ENCODE assay signal across 9 cellular contexts in the genomic region with DNA sequence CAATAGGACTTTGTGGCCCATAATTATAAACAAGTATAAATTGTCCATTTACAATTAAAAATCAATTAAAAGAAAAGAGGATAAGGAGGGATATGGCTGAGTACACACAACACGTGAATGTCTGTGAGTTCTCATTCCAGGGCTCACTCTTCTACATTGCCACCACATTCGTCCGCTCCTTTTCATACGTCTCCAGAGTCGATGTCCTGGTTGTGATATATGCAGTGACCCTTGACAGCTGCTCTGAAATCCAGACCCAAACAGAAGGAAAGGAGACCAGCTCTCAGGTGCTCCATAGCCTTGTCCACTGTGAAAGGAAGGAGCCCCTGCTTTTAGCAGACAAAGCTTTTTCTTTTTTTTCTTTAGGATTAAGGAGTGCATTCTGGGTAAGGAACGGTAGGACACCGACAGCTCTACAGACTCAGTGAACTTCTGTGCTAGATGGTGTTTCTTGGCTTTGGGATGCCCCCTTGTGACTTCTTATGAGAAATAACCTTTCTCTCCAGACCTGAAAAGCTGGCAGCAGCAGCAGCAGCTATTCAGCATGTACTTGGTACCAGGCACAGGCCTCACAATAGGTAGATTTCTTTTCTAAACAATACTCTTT. TPM values are rescaled to one million over a fixed set of nuclear protein-coding genes. Genes with fewer than 3 reads are reported as not detected.
DNase-seq lines count a peak whose midpoint lies in the region; FAIRE-seq and TF ChIP-seq lines count a peak whose summit lies in the region.
"Had no signal": no experiment of that assay in that cellular context is flagged by ENCODE, and none has a peak within 500 bp of the region (broad histone marks: within the 10 kb centered on the region; RNA-seq: fewer than 3 reads in every experiment).

No MANE protein-coding gene starts in this region.

- H3K4me1 ChIP-seq in keratinocyte (ENCODE audit: control insufficient read depth, extremely low read depth, insufficient read depth, low read length) = no peaks in the 10 kb centered on the region
- no peaks in the 10 kb centered on the region for H3K4me1 ChIP-seq in ovary (ENCODE audit: insufficient read depth)

- no peak overlapping the region for H3K9ac ChIP-seq in keratinocyte (ENCODE audit: control insufficient read depth, extremely low read depth, insufficient read depth, low read length)

- no peaks in the 10 kb centered on the region for H3K79me2 ChIP-seq in keratinocyte (ENCODE audit: control insufficient read depth, insufficient read depth, low read length)

- intact Hi-C loops in ovary (cut with DNase I) = no loop called here

- no peak for TF ChIP-seq EP300 in ovary (IDR thresholded peaks at IDR 0.05)

- H3K27ac ChIP-seq in keratinocyte (ENCODE audit: control insufficient read depth, insufficient read depth, low read length) = no peak overlapping the region
- H3K27ac ChIP-seq in ovary = no peak overlapping the region
- H3K27ac ChIP-seq: neutrophil had no signal

- TF ChIP-seq POLR2A in ovary (IDR thresholded peaks at IDR 0.05) = no peak

- H3K9me3 ChIP-seq in keratinocyte (ENCODE audit: control insufficient read depth, low read depth, low read length) (no peaks in the 10 kb centered on the region), ovary (no peaks in the 10 kb centered on the region)
- H3K9me3 ChIP-seq: neutrophil had no signal

- DNase-seq in CMK (ENCODE audit: low read depth) (peak; percentile 50), H7 (peak; percentile 81), NCI-H226 (peak; percentile 62), astrocyte of the hippocampus (ENCODE audit: low read depth, low spot score) (peak; percentile 85), keratinocyte (ENCODE audit: low read depth, low spot score) (no peak), urothelium cell line (ENCODE audit: low spot score) (peak; percentile 57), ovary (no peak)
- no peak for DNase-seq in stimulated activated CD4-positive, alpha-beta T cell treated with anti-CD3 and anti-CD28 coated beads, Interleukin-4, amount 100 ng/mL, for 1 hour

- dilution Hi-C loops in keratinocyte (cut with MboI; ENCODE audit: extremely low pct_ligation_motif_present, low sequenced_read_pairs) = no loop called here

- H3K36me3 ChIP-seq in H7 (replicated peaks; ENCODE audit: control insufficient read depth, insufficient read depth, low read length) (peaks cover 8% of the 10 kb centered on the region), keratinocyte (ENCODE audit: control insufficient read depth in 2 of 2, extremely low read depth in 1 of 2, insufficient read depth in 2 of 2, low read length in 2 of 2) (peaks cover 7 to 17% of the 10 kb centered on the region in 2 experiments), ovary (no peaks in the 10 kb centered on the region)

- H3K27me3 ChIP-seq in H7 (ENCODE audit: control insufficient read depth, insufficient read depth, low read length) = no peaks in the 10 kb centered on the region
- no peaks in the 10 kb centered on the region for H3K27me3 ChIP-seq in keratinocyte (ENCODE audit: control insufficient read depth, extremely low read depth, insufficient read depth, low read length)
- no peaks in the 10 kb centered on the region for H3K27me3 ChIP-seq in ovary
- H3K27me3 ChIP-seq: neutrophil had no signal

- H3K4me3 ChIP-seq in H7 (ENCODE audit: insufficient read depth, low read depth, low read length) (no peak overlapping the region), keratinocyte (ENCODE audit: control insufficient read depth in 2 of 3, extremely low read depth in 1 of 3, insufficient read depth in 2 of 3, low read depth in 1 of 3, low read length in 3 of 3) (no peak overlapping the region), ovary (no peak overlapping the region)

- H4K20me1 ChIP-seq in keratinocyte (ENCODE audit: control insufficient read depth, extremely low read depth, insufficient read depth, low read length) = no peaks in the 10 kb centered on the region

- 54 to 59% (median 56%) methylated on average over 7 of the region's 7 CpGs for WGBS in ovary, 3 donors

- H3K4me2 ChIP-seq in keratinocyte (ENCODE audit: control insufficient read depth, extremely low read depth, insufficient read depth, low read depth, low read length) = no peak overlapping the region

- TF ChIP-seq CTCF in keratinocyte (optimal IDR thresholded peaks at IDR 0.05 in 1 of 3, IDR thresholded peaks at IDR 0.05 in 1 of 3, conservative IDR thresholded peaks at IDR 0.05 in 1 of 3; ENCODE audit: extremely low read depth in 1 of 3, insufficient read depth in 2 of 3, low read length in 3 of 3) (peak; percentile 31 to 47 (median 36)), ovary (IDR thresholded peaks at IDR 0.05) (no peak)

- H3K9me1 ChIP-seq in keratinocyte (ENCODE audit: control insufficient read depth, extremely low read depth, insufficient read depth, low read length) = no peaks in the 10 kb centered on the region

- FAIRE-seq in keratinocyte (lab: Jason Lieb, UNC) = no peak
- no peak for FAIRE-seq in urothelium cell line (lab: Jason Lieb, UNC)

- no peak overlapping the region for H2AFZ ChIP-seq in keratinocyte (ENCODE audit: control insufficient read depth, low read length)

RNA-seq across cellular contexts. Expression of gene DNAJB13, which starts 19.7 kb away (rescaled TPM):
- total RNA-seq in H7 (2014; rRNA removed; shearing (Covaris generic)) = not detected in 2 replicates
- polyA plus RNA-seq in keratinocyte = 0.06 to 0.09 TPM (median 0.09 TPM) in 3 replicates
- not detected for polyA plus RNA-seq in keratinocyte (2011; ENCODE audit: low read depth)
- polyA plus RNA-seq in keratinocyte (2011; cell fraction: cytosol; rRNA removed) = not detected in 2 replicates
- 0.18 and 0.55 TPM in 2 replicates for polyA plus RNA-seq in keratinocyte (2011; cell fraction: nucleus; rRNA removed)
- 0.44 TPM in 1 of 2 replicates, not detected in the other for polyA plus RNA-seq in keratinocyte (2012; ENCODE audit: low replicate concordance)
- not detected in 3 replicates for polyA minus RNA-seq in keratinocyte
- not detected for polyA minus RNA-seq in keratinocyte (2011; cell fraction: cytosol; rRNA and poly(A)+ RNA removed)
- 0.93 TPM in 1 of 2 replicates, not detected in the other for polyA minus RNA-seq in keratinocyte (2011; cell fraction: nucleus; rRNA and poly(A)+ RNA removed)
- 10 to 100 TPM in 1 of 7 donors, 1 to 10 TPM in 3, under 1 TPM in 2, not detected in 1; 0.48 to 23.3 (median 2.5) TPM for total RNA-seq in ovary
- polyA plus RNA-seq in ovary = under 1 TPM in 1 of 2 donors, not detected in 1; 0.36 TPM

RNA-seq across cellular contexts. Expression of gene UCP2, which starts 51.5 kb away (rescaled TPM):
- 32.4 and 43.6 TPM in 2 replicates for total RNA-seq in H7 (2014; rRNA removed; shearing (Covaris generic))
- 1.1 to 2.5 TPM (median 2.3 TPM) in 3 replicates for polyA plus RNA-seq in keratinocyte
- not detected for polyA plus RNA-seq in keratinocyte (2011; ENCODE audit: low read depth)
- 2.5 and 4.2 TPM in 2 replicates for polyA plus RNA-seq in keratinocyte (2011; cell fraction: cytosol; rRNA removed)
- 2.0 and 2.2 TPM in 2 replicates for polyA plus RNA-seq in keratinocyte (2011; cell fraction: nucleus; rRNA removed)
- polyA plus RNA-seq in keratinocyte (2012; ENCODE audit: low replicate concordance) = 0.95 and 1.7 TPM in 2 replicates
- polyA minus RNA-seq in keratinocyte = 1.3 to 13.0 TPM (median 3.0 TPM) in 3 replicates
- 9.8 TPM for polyA minus RNA-seq in keratinocyte (2011; cell fraction: cytosol; rRNA and poly(A)+ RNA removed)
- 3.0 and 5.0 TPM in 2 replicates for polyA minus RNA-seq in keratinocyte (2011; cell fraction: nucleus; rRNA and poly(A)+ RNA removed)
- 10 to 100 TPM in 5 of 7 donors, 1 to 10 TPM in 2; 3.7 to 86.9 (median 16.5) TPM for total RNA-seq in ovary
- polyA plus RNA-seq in ovary = 10 to 100 TPM in 1 of 2 donors, 1 to 10 TPM in 1; 4.9 to 31.5 TPM

RNA-seq across cellular contexts. Expression of gene PAAF1, which starts 54.3 kb away (rescaled TPM):
- 19.5 and 23.3 TPM in 2 replicates for total RNA-seq in H7 (2014; rRNA removed; shearing (Covaris generic))
- polyA plus RNA-seq in keratinocyte (14.1 to 23.3 TPM (median 19.1 TPM) in 3 replicates), ovary (10 to 100 TPM; 17.4 to 48.0 TPM)
- 8.9 TPM for polyA plus RNA-seq in keratinocyte (2011; ENCODE audit: low read depth)
- polyA plus RNA-seq in keratinocyte (2011; cell fraction: cytosol; rRNA removed) = 17.6 and 20.9 TPM in 2 replicates
- polyA plus RNA-seq in keratinocyte (2011; cell fraction: nucleus; rRNA removed) = 19.5 and 21.1 TPM in 2 replicates
- polyA plus RNA-seq in keratinocyte (2012; ENCODE audit: low replicate concordance) = 22.5 and 22.9 TPM in 2 replicates
- 13.4 to 16.8 TPM (median 14.5 TPM) in 3 replicates for polyA minus RNA-seq in keratinocyte
- 4.0 TPM for polyA minus RNA-seq in keratinocyte (2011; cell fraction: cytosol; rRNA and poly(A)+ RNA removed)
- polyA minus RNA-seq in keratinocyte (2011; cell fraction: nucleus; rRNA and poly(A)+ RNA removed) = 5.3 and 19.8 TPM in 2 replicates
- 10 to 100 TPM in 6 of 7 donors, 1 to 10 TPM in 1; 9.5 to 28.7 (median 18.3) TPM for total RNA-seq in ovary

RNA-seq across cellular contexts. Expression of gene COA4, which starts 54.5 kb away (rescaled TPM):
- total RNA-seq in H7 (2014; rRNA removed; shearing (Covaris generic)) = 138 and 161 TPM in 2 replicates
- 81.2 to 97.0 TPM (median 82.2 TPM) in 3 replicates for polyA plus RNA-seq in keratinocyte
- 79.8 TPM for polyA plus RNA-seq in keratinocyte (2011; ENCODE audit: low read depth)
- polyA plus RNA-seq in keratinocyte (2011; cell fraction: cytosol; rRNA removed) = 102 TPM in 2 replicates
- 55.5 and 59.9 TPM in 2 replicates for polyA plus RNA-seq in keratinocyte (2011; cell fraction: nucleus; rRNA removed)
- 50.2 and 93.6 TPM in 2 replicates for polyA plus RNA-seq in keratinocyte (2012; ENCODE audit: low replicate concordance)
- 31.7 to 46.3 TPM (median 37.3 TPM) in 3 replicates for polyA minus RNA-seq in keratinocyte
- 46.0 TPM for polyA minus RNA-seq in keratinocyte (2011; cell fraction: cytosol; rRNA and poly(A)+ RNA removed)
- 9.0 and 15.7 TPM in 2 replicates for polyA minus RNA-seq in keratinocyte (2011; cell fraction: nucleus; rRNA and poly(A)+ RNA removed)
- 10 to 100 TPM; 47.6 to 72.5 (median 53.8) TPM for total RNA-seq in ovary
- 10 to 100 TPM; 55.7 to 61.4 TPM for polyA plus RNA-seq in ovary

Comparison
In these comparisons a context has a peak if more than half of its experiments do, and no peak if none do; other contexts are left out.
1. DNase-seq: peak in CMK (single experiment), H7 (single experiment), NCI-H226 (single experiment), astrocyte of the hippocampus (single experiment) and urothelium cell line (single experiment); none in keratinocyte (single experiment), ovary (0 of 5) and stimulated activated CD4-positive, alpha-beta T cell treated with anti-CD3 and anti-CD28 coated beads, Interleukin-4, amount 100 ng/mL, for 1 hour (single experiment).
2. CTCF ChIP-seq: peak in keratinocyte (3 of 3); none in ovary (0 of 3).